In genomic region chr6:24933266-24933665, GRCh38 we compare ENCODE assay signal across 13 cellular contexts. TPM values are rescaled to one million over a fixed set of nuclear protein-coding genes. Genes with fewer than 3 reads are reported as not detected.
DNase-seq lines count a peak whose midpoint lies in the region; ATAC-seq and TF ChIP-seq lines count a peak whose summit lies in the region.
"Had no signal": no experiment of that assay in that cellular context is flagged by ENCODE, and none has a peak within 500 bp of the region (broad histone marks: within the 10 kb centered on the region; RNA-seq: fewer than 3 reads in every experiment).

No MANE protein-coding gene starts in this region.

- H3K27ac Mint-ChIP-seq in CD4-positive, alpha-beta T cell: peak overlapping the region; percentile 97
- H3K27ac Mint-ChIP-seq in T-helper 17 cell (peak overlapping the region; percentile 98), memory B cell (peak overlapping the region; percentile 97)

- H3K36me3 ChIP-seq in adrenal gland (replicated peaks in 1 of 2) (no peaks in the 10 kb centered on the region), psoas muscle (ENCODE audit: insufficient read depth in 1 of 2, low read depth in 1 of 2) (no peaks in the 10 kb centered on the region)
- H3K36me3 ChIP-seq: cardiac muscle cell had no signal

- H3K4me3 ChIP-seq in adrenal gland: no peak overlapping the region
- no peak overlapping the region for H3K4me3 ChIP-seq in psoas muscle
- H3K4me3 ChIP-seq: cardiac muscle cell, lung had no signal

- peak overlapping the region; percentile 97 for H3K4me3 Mint-ChIP-seq in CD4-positive, alpha-beta T cell
- H3K4me3 Mint-ChIP-seq in T-helper 17 cell: peak overlapping the region; percentile 98
- H3K4me3 Mint-ChIP-seq in memory B cell: peak overlapping the region; percentile 89

- no peak for TF ChIP-seq POLR2A in adrenal gland (IDR thresholded peaks at IDR 0.05)

- POLR2A ChIA-PET in CD4-positive, alpha-beta T cell (lab: Charles Lee): interaction anchor here (0.8 to 19.0 kb wide), 26 partner anchors 8 to 1223 kb away, joined by 3 to 1043 read pairs (median 6); a partner anchor contains a TSS

- no peaks in the 10 kb centered on the region for H3K9me3 ChIP-seq in CD4-positive, alpha-beta T cell (ENCODE audit: control insufficient read depth, low read length)
- no peaks in the 10 kb centered on the region for H3K9me3 ChIP-seq in T-helper 17 cell (ENCODE audit: control insufficient read depth, low read length, poor library complexity, severe bottlenecking)
- H3K9me3 ChIP-seq in adrenal gland (replicated peaks in 1 of 3): no peaks in the 10 kb centered on the region
- no peaks in the 10 kb centered on the region for H3K9me3 ChIP-seq in psoas muscle

- no peak for TF ChIP-seq CTCF in CD4-positive, alpha-beta T cell (IDR thresholded peaks at IDR 0.05)
- TF ChIP-seq CTCF in adrenal gland (IDR thresholded peaks at IDR 0.05): no peak
- no peak for TF ChIP-seq CTCF in psoas muscle (IDR thresholded peaks at IDR 0.05)

- DNase-seq in CD4-positive, alpha-beta T cell: no peak
- DNase-seq in T-helper 17 cell (no peak), memory B cell (ENCODE audit: low spot score in 2 of 2) (no peak), NCI-H1417 (lab: John Stamatoyannopoulos, UW) (no peak), adrenal gland (no peak), OCI-M1 (lab: John Stamatoyannopoulos, UW) (no peak), psoas muscle (no peak)
- DNase-seq: NCI-H2029 treated with DMSO at 0.1 percent for 48 hours; NK-92 treated with Interleukin-12 subunit alpha and Interleukin-12 subunit beta, amount 100 ng/mL, for 24 hours had no signal

- CTCF ChIA-PET in CD4-positive, alpha-beta T cell (lab: Charles Lee): interaction anchor here (0.9 to 8.0 kb wide), 26 partner anchors 11 to 106 kb away, joined by 3 to 180 read pairs (median 6); no protein-coding TSS in a partner anchor

- H3K27ac ChIP-seq in CD4-positive, alpha-beta T cell (ENCODE audit: low read depth, low read length): peak overlapping the region; percentile 89
- H3K27ac ChIP-seq in adrenal gland (no peak overlapping the region), psoas muscle (no peak overlapping the region)
- H3K27ac ChIP-seq: cardiac muscle cell had no signal

- H3K36me3 Mint-ChIP-seq in CD4-positive, alpha-beta T cell (ENCODE audit: low read depth): peaks cover 86% of the 10 kb centered on the region
- H3K36me3 Mint-ChIP-seq in T-helper 17 cell (ENCODE audit: low read depth) (peaks cover 17% of the 10 kb centered on the region), memory B cell (peaks cover 47% of the 10 kb centered on the region)

- no peak for ATAC-seq in CD4-positive, alpha-beta T cell (ENCODE audit: poor library complexity)
- ATAC-seq in GM19467 (IDR thresholded peaks at IDR 0.05; ENCODE audit: unreplicated experiment) (peak; percentile 6), T-helper 17 cell (no peak), memory B cell (ENCODE audit: low read depth) (no peak), psoas muscle (no peak)

- H3K4me1 ChIP-seq in adrenal gland (replicated peaks in 1 of 2): no peaks in the 10 kb centered on the region
- H3K4me1 ChIP-seq in psoas muscle: peaks cover 29% of the 10 kb centered on the region

- intact Hi-C loops in CD4-positive, alpha-beta T cell (cut with DNase I, micrococcal nuclease): loop anchor here in 1 of 2 experiments (2.0 to 5.0 kb wide), 3 partner anchors 14 to 139 kb away; no protein-coding TSS in a partner anchor
- intact Hi-C loops in adrenal gland (cut with DNase I) (no loop called here), psoas muscle (cut with DNase I) (loop anchor here in 1 of 2 donors (5.0 kb wide), 1 partner anchor 76 kb away; no protein-coding TSS in a partner anchor)

- H3K27me3 Mint-ChIP-seq in CD4-positive, alpha-beta T cell: no peaks in the 10 kb centered on the region
- no peaks in the 10 kb centered on the region for H3K27me3 Mint-ChIP-seq in T-helper 17 cell
- H3K27me3 Mint-ChIP-seq in memory B cell: no peaks in the 10 kb centered on the region

- WGBS in adrenal gland, 4 donors: 68 to 86% (median 84%) methylated on average over 3 of the region's 3 CpGs
- 45 to 72% (median 46%) methylated on average over 3 of the region's 3 CpGs for WGBS in psoas muscle, 3 donors

- peaks cover 59% of the 10 kb centered on the region for H3K4me1 Mint-ChIP-seq in CD4-positive, alpha-beta T cell (ENCODE audit: low read depth)
- peaks cover 53% of the 10 kb centered on the region for H3K4me1 Mint-ChIP-seq in T-helper 17 cell
- H3K4me1 Mint-ChIP-seq in memory B cell: peaks cover 28% of the 10 kb centered on the region

- no peaks in the 10 kb centered on the region for H3K9me3 Mint-ChIP-seq in CD4-positive, alpha-beta T cell
- no peaks in the 10 kb centered on the region for H3K9me3 Mint-ChIP-seq in memory B cell

- H3K27me3 ChIP-seq in CD4-positive, alpha-beta T cell (ENCODE audit: control insufficient read depth, insufficient read depth, low read length): no peaks in the 10 kb centered on the region
- H3K27me3 ChIP-seq in adrenal gland: peaks cover 5% of the 10 kb centered on the region
- no peaks in the 10 kb centered on the region for H3K27me3 ChIP-seq in psoas muscle (ENCODE audit: insufficient read depth in 3 of 3, low read length in 2 of 3)
- H3K27me3 ChIP-seq: cardiac muscle cell had no signal

RNA-seq across cellular contexts. Expression of gene RIPOR2, which starts 2.5 kb away (rescaled TPM):
- 100 to 1,000 TPM; 123 to 129 TPM for total RNA-seq in CD4-positive, alpha-beta T cell
- 100 to 1,000 TPM; 296 to 364 TPM for total RNA-seq in T-helper 17 cell
- 10 to 100 TPM in 1 of 8 donors, 1 to 10 TPM in 7; 2.6 to 16.2 (median 4.3) TPM for total RNA-seq in adrenal gland
- 1 to 10 TPM; 1.7 to 4.3 (median 2.3) TPM for polyA plus RNA-seq in adrenal gland
- 10 to 100 TPM in 1 of 4 donors, 1 to 10 TPM in 3; 4.1 to 13.2 (median 7.5) TPM for total RNA-seq in psoas muscle
- 10 to 100 TPM in 1 of 3 donors, 1 to 10 TPM in 2; 1.3 to 12.9 (median 5.8) TPM for polyA plus RNA-seq in psoas muscle
- total RNA-seq: H4 had no signal

Comparison
In these comparisons a context has a peak if more than half of its experiments do, and no peak if none do; other contexts are left out.
1. RNA of gene RIPOR2, which starts 2.5 kb away (total RNA-seq): 296 to 364 TPM in T-helper 17 cell and 123 to 129 TPM in CD4-positive, alpha-beta T cell; 4.1 to 13.2 TPM in psoas muscle and 2.6 to 16.2 TPM in adrenal gland; every median in the first group is over 4 times any median in the second.
2. Peak in every context shown above with its lines, with median percentiles within 50 percentile points of each other: H3K27ac Mint-ChIP-seq and H3K4me3 Mint-ChIP-seq.